ENCODE assay signal across 25 cellular contexts in genomic region chr3:42499478-42499871, GRCh38. TPM values are rescaled to one million over a fixed set of nuclear protein-coding genes. Genes with fewer than 3 reads are reported as not detected.
DNase-seq lines count a peak whose midpoint lies in the region; ATAC-seq and TF ChIP-seq lines count a peak whose summit lies in the region.
"Had no signal": no experiment of that assay in that cellular context is flagged by ENCODE, and none has a peak within 500 bp of the region (broad histone marks: within the 10 kb centered on the region; RNA-seq: fewer than 3 reads in every experiment).

No MANE protein-coding gene starts in this region.

- H3K56ac ChIP-seq in H9 (ENCODE audit: insufficient read length, low read depth, low read length), result no peak overlapping the region

- no peak for TF ChIP-seq EP300 in sigmoid colon (IDR thresholded peaks at IDR 0.05)

- no peak overlapping the region for H2BK12ac ChIP-seq in H9 (ENCODE audit: insufficient read length, low read depth, low read length)

- no peak for TF ChIP-seq CTCF in CD4-positive, alpha-beta T cell (IDR thresholded peaks at IDR 0.05)
- TF ChIP-seq CTCF in H9 (conservative IDR thresholded peaks at IDR 0.05) (no peak), endodermal cell (conservative IDR thresholded peaks at IDR 0.05) (no peak), sigmoid colon (IDR thresholded peaks at IDR 0.05) (no peak), MM.1S (IDR thresholded peaks at IDR 0.05; ENCODE audit: low read length) (no peak)

- H2BK15ac ChIP-seq in H9 (ENCODE audit: low read depth, low read length), result no peak overlapping the region

- H3K27me3 ChIP-seq in CD4-positive, alpha-beta T cell (ENCODE audit: control insufficient read depth, insufficient read depth, low read length), result peaks cover 10% of the 10 kb centered on the region
- peaks cover 20% of the 10 kb centered on the region; the same call in 1 of the 2 replicates for H3K27me3 ChIP-seq in H9 (ENCODE audit: insufficient read depth, low read length)
- peaks cover 56% of the 10 kb centered on the region for H3K27me3 ChIP-seq in endodermal cell (ENCODE audit: control insufficient read depth, insufficient read depth, low read length, poor library complexity, severe bottlenecking)
- H3K27me3 ChIP-seq in sigmoid colon, result peaks cover 8 to 41% (median 37%) of the 10 kb centered on the region in 3 donors
- peaks cover 11% of the 10 kb centered on the region; the same call in 1 of the 2 replicates for H3K27me3 ChIP-seq in MM.1S (replicated peaks; ENCODE audit: insufficient read depth, low read length)
- H3K27me3 ChIP-seq: ascending aorta, testis had no signal

- H4K91ac ChIP-seq in H9 (ENCODE audit: insufficient read length, low read depth, low read length), result no peak overlapping the region

- no peaks in the 10 kb centered on the region for H3K4me1 ChIP-seq in H9 (ENCODE audit: insufficient read depth, low read length)
- peaks cover 5% of the 10 kb centered on the region for H3K4me1 ChIP-seq in endodermal cell (ENCODE audit: control insufficient read depth, insufficient read depth, low read length)
- H3K4me1 ChIP-seq in sigmoid colon, result peaks cover 0 to 22% (median 19%) of the 10 kb centered on the region in 4 donors
- H3K4me1 ChIP-seq in MM.1S (ENCODE audit: low read length), result peaks cover 8% of the 10 kb centered on the region; the same call in 1 of the 2 replicates

- TF ChIP-seq POLR2A in sigmoid colon (IDR thresholded peaks at IDR 0.05), result no peak

- H3K79me2 ChIP-seq in H9 (ENCODE audit: insufficient read depth, low read length) (no peaks in the 10 kb centered on the region), MM.1S (ENCODE audit: low read length) (no peaks in the 10 kb centered on the region)

- H3K27ac ChIP-seq in CD4-positive, alpha-beta T cell (ENCODE audit: low read depth, low read length), result no peak overlapping the region
- H3K27ac ChIP-seq in H9 (ENCODE audit: insufficient read length, low read depth, low read length), result no peak overlapping the region
- H3K27ac ChIP-seq in endodermal cell (ENCODE audit: low read depth, low read length), result no peak overlapping the region
- H3K27ac ChIP-seq in sigmoid colon, result no peak overlapping the region
- no peak overlapping the region for H3K27ac ChIP-seq in MM.1S (ENCODE audit: low read length)
- H3K27ac ChIP-seq: ascending aorta, epithelial cell of prostate, neutrophil, testis had no signal

- H3K9me3 ChIP-seq in CD4-positive, alpha-beta T cell (ENCODE audit: control insufficient read depth, low read length), result no peaks in the 10 kb centered on the region
- H3K9me3 ChIP-seq in H9 (ENCODE audit: control insufficient read depth, low read depth, low read length), result no peaks in the 10 kb centered on the region
- H3K9me3 ChIP-seq in endodermal cell (ENCODE audit: control insufficient read depth, low read length), result no peaks in the 10 kb centered on the region
- H3K9me3 ChIP-seq in sigmoid colon, result no peaks in the 10 kb centered on the region
- H3K9me3 ChIP-seq in MM.1S (replicated peaks; ENCODE audit: insufficient read depth, low read length), result no peaks in the 10 kb centered on the region
- H3K9me3 ChIP-seq: ascending aorta, neutrophil, testis had no signal

- CTCF ChIA-PET in CD4-positive, alpha-beta T cell (lab: Charles Lee), result no interaction called here

- H3T11ph ChIP-seq in H9 (ENCODE audit: low read length), result no peak overlapping the region

- no peak overlapping the region for H3K18ac ChIP-seq in H9 (ENCODE audit: insufficient read length, low read depth, low read length)

- no peak overlapping the region for H3K27ac Mint-ChIP-seq in CD4-positive, alpha-beta T cell
- H3K27ac Mint-ChIP-seq in H9, result no peak overlapping the region
- no peak overlapping the region for H3K27ac Mint-ChIP-seq in endodermal cell
- H3K27ac Mint-ChIP-seq: activated CD8-positive, alpha-beta T cell treated with anti-CD3 and anti-CD28 coated beads for 36 hours; activated naive CD4-positive, alpha-beta T cell treated with anti-CD3 and anti-CD28 coated beads, Interleukin-2, amount 50 U/mL, for 24 hours; CD8-positive, alpha-beta T cell had no signal

- intact Hi-C loops in CD4-positive, alpha-beta T cell (cut with DNase I, micrococcal nuclease), result no loop called here
- intact Hi-C loops in sigmoid colon (cut with DNase I), result no loop called here

- H3K4me2 ChIP-seq in H9 (ENCODE audit: insufficient read depth, insufficient read length, low read length), result no peak overlapping the region
- H3K4me2 ChIP-seq in MM.1S (ENCODE audit: low read depth, low read length), result no peak overlapping the region
- H3K4me2 ChIP-seq: smooth muscle cell had no signal

- peaks cover 5% of the 10 kb centered on the region for H3K36me3 Mint-ChIP-seq in CD4-positive, alpha-beta T cell (ENCODE audit: low read depth)
- no peaks in the 10 kb centered on the region for H3K36me3 Mint-ChIP-seq in H9 (ENCODE audit: insufficient read depth in 1 of 3, low read depth in 3 of 3)
- no peaks in the 10 kb centered on the region for H3K36me3 Mint-ChIP-seq in endodermal cell (ENCODE audit: low read depth)
- H3K36me3 Mint-ChIP-seq: activated naive CD4-positive, alpha-beta T cell treated with anti-CD3 and anti-CD28 coated beads, Interleukin-2, amount 50 U/mL, for 24 hours had no signal

- peaks cover 22% of the 10 kb centered on the region for H3K27me3 Mint-ChIP-seq in CD4-positive, alpha-beta T cell
- H3K27me3 Mint-ChIP-seq in H9 (ENCODE audit: low read depth) (peaks cover 67% of the 10 kb centered on the region), endodermal cell (ENCODE audit: insufficient read depth) (peaks cover 57% of the 10 kb centered on the region)

- H3K36me3 ChIP-seq in endodermal cell (ENCODE audit: control insufficient read depth, insufficient read depth, low read length) (no peaks in the 10 kb centered on the region), sigmoid colon (no peaks in the 10 kb centered on the region), MM.1S (replicated peaks; ENCODE audit: insufficient read depth, low read length) (no peaks in the 10 kb centered on the region; the same call in 1 of the 2 replicates)
- H3K36me3 ChIP-seq: ascending aorta, neutrophil had no signal

- peaks cover 33% of the 10 kb centered on the region for H3K4me1 Mint-ChIP-seq in CD4-positive, alpha-beta T cell (ENCODE audit: low read depth)
- H3K4me1 Mint-ChIP-seq in H9, result peaks cover 37 to 51% of the 10 kb centered on the region in 2 experiments
- peaks cover 26% of the 10 kb centered on the region for H3K4me1 Mint-ChIP-seq in endodermal cell

- no peak overlapping the region for H4K8ac ChIP-seq in H9 (replicated peaks; ENCODE audit: insufficient read length, low read depth, low read length)

- no peak overlapping the region for H3K23ac ChIP-seq in H9 (ENCODE audit: insufficient read length, low read depth, low read length)

- no CpG with 5 or more reads among the region's 3 CpGs for WGBS in H9 (ENCODE audit: extremely low coverage, insufficient read length, low lambda C conversion rate)
- WGBS in endodermal cell (ENCODE audit: insufficient coverage in 1 of 2, insufficient read length in 1 of 2), 2 experiments, result 83 to 100% methylated on average over 2 to 3 of the region's 3 CpGs
- WGBS in sigmoid colon, 2 donors, result 87 to 90% methylated on average over 3 of the region's 3 CpGs

- H2BK5ac ChIP-seq in H9 (ENCODE audit: insufficient read length, low read length), result no peak overlapping the region

- POLR2A ChIA-PET in CD4-positive, alpha-beta T cell (lab: Charles Lee), result no interaction called here

- no peak overlapping the region for H3K9ac ChIP-seq in H9 (ENCODE audit: extremely low read depth, insufficient read length, low read length)
- no peak overlapping the region for H3K9ac ChIP-seq in endodermal cell (ENCODE audit: extremely low read depth, low read length, poor library complexity, severe bottlenecking)
- H3K9ac ChIP-seq in MM.1S (ENCODE audit: low read length), result no peak overlapping the region

- H3K9me3 Mint-ChIP-seq in CD4-positive, alpha-beta T cell, result no peaks in the 10 kb centered on the region
- no peaks in the 10 kb centered on the region for H3K9me3 Mint-ChIP-seq in H9
- H3K9me3 Mint-ChIP-seq in endodermal cell, result no peaks in the 10 kb centered on the region
- H3K9me3 Mint-ChIP-seq: activated CD8-positive, alpha-beta T cell treated with anti-CD3 and anti-CD28 coated beads for 36 hours; activated naive CD4-positive, alpha-beta T cell treated with anti-CD3 and anti-CD28 coated beads, Interleukin-2, amount 50 U/mL, for 24 hours; CD8-positive, alpha-beta T cell; central memory CD8-positive, alpha-beta T cell had no signal

- H4K5ac ChIP-seq in H9 (ENCODE audit: insufficient read length, low read depth, low read length), result no peak overlapping the region

- ATAC-seq in CD4-positive, alpha-beta T cell (ENCODE audit: poor library complexity), result no peak
- ATAC-seq: activated CD8-positive, alpha-beta T cell treated with anti-CD3 and anti-CD28 coated beads for 36 hours; CD8-positive, alpha-beta T cell; PC-3 had no signal

- no peak overlapping the region for H3K4me3 ChIP-seq in endodermal cell (ENCODE audit: low read length)
- no peak overlapping the region for H3K4me3 ChIP-seq in sigmoid colon
- H3K4me3 ChIP-seq in MM.1S (ENCODE audit: low read length), result no peak overlapping the region
- H3K4me3 ChIP-seq: ascending aorta, smooth muscle cell, testis had no signal

- no peak overlapping the region for H2BK20ac ChIP-seq in H9 (ENCODE audit: low read depth, low read length, poor library complexity, severe bottlenecking)

- H3K4me3 Mint-ChIP-seq in CD4-positive, alpha-beta T cell, result peak overlapping the region; percentile 57
- H3K4me3 Mint-ChIP-seq in H9 (no peak overlapping the region), endodermal cell (no peak overlapping the region)
- H3K4me3 Mint-ChIP-seq: activated CD8-positive, alpha-beta T cell treated with anti-CD3 and anti-CD28 coated beads for 36 hours; activated naive CD4-positive, alpha-beta T cell treated with anti-CD3 and anti-CD28 coated beads, Interleukin-2, amount 50 U/mL, for 24 hours; CD8-positive, alpha-beta T cell; central memory CD8-positive, alpha-beta T cell had no signal

- no peak overlapping the region for H2AK5ac ChIP-seq in H9 (ENCODE audit: insufficient read length, low read length)

- no peaks in the 10 kb centered on the region for H3F3A ChIP-seq in MM.1S (ENCODE audit: insufficient read depth, low read length)

- H2AFZ ChIP-seq in H9 (ENCODE audit: low read length) (no peak overlapping the region), MM.1S (ENCODE audit: low read length) (no peak overlapping the region)

- no peaks in the 10 kb centered on the region for H3K9me2 ChIP-seq in MM.1S (replicated peaks; ENCODE audit: insufficient read depth, low read length)

- H4K20me1 ChIP-seq in H9 (ENCODE audit: control insufficient read depth, insufficient read depth, insufficient read length) (no peaks in the 10 kb centered on the region), MM.1S (ENCODE audit: insufficient read depth, low read length) (no peaks in the 10 kb centered on the region)

- H3K79me1 ChIP-seq in H9 (ENCODE audit: insufficient read depth, low read depth, low read length, poor library complexity, severe bottlenecking), result no peaks in the 10 kb centered on the region

- no peak overlapping the region for H2BK120ac ChIP-seq in H9 (ENCODE audit: low read depth, low read length, poor library complexity, severe bottlenecking)

- peaks cover 18% of the 10 kb centered on the region for H3K23me2 ChIP-seq in H9 (ENCODE audit: insufficient read length, low read depth, low read length, poor library complexity, severe bottlenecking)

- no peak overlapping the region for H3K14ac ChIP-seq in H9 (ENCODE audit: insufficient read depth, low read length)

- no peak overlapping the region for H3K4ac ChIP-seq in H9 (ENCODE audit: low read depth, low read length)

- peak in 1 of 10 experiments; percentile 7 for DNase-seq in CD4-positive, alpha-beta T cell
- DNase-seq in H9, result peak; percentile 17
- peak; percentile 32 for DNase-seq in endodermal cell
- peak; percentile 44 for DNase-seq in sigmoid colon
- no peak for DNase-seq in D341Med (ENCODE audit: low spot score)
- no peak for DNase-seq in MM.1S
- no peak for DNase-seq in HK-2 (ENCODE audit: unreplicated experiment)
- DNase-seq: activated CD4-positive, CD25-positive, alpha-beta regulatory T cell; GOT3; KBM-7; mammary epithelial cell; NCI-H1436 treated with DMSO at 0.1 percent for 48 hours; NCI-H510A treated with DMSO at 0.1 percent for 48 hours; PC-3; Right ventricle myocardium superior; T-helper 9 cell had no signal

RNA-seq across cellular contexts. Expression of gene VIPR1, which starts 3.0 kb away (rescaled TPM):
- 10 to 100 TPM; 66.8 to 67.6 TPM for total RNA-seq in CD4-positive, alpha-beta T cell
- total RNA-seq in H9 (2021) (6.3 and 6.5 TPM in 2 replicates), endodermal cell (10 to 100 TPM; 12.9 to 14.7 TPM), sigmoid colon (1 to 10 TPM; 2.6 to 9.6 (median 5.8) TPM)
- 2.2 TPM for polyA plus RNA-seq in endodermal cell (2013, experiment 1 of 2)
- 1.4 TPM for polyA plus RNA-seq in endodermal cell (2013, experiment 2 of 2)
- polyA plus RNA-seq in sigmoid colon, result 10 to 100 TPM; 24.5 to 50.6 (median 43.8) TPM

Comparison
In these comparisons a context has a peak if more than half of its experiments do, and no peak if none do; other contexts are left out.
1. DNase-seq: peak in H9 (single experiment), endodermal cell (single experiment) and sigmoid colon (single experiment); none in D341Med (single experiment), MM.1S (single experiment) and HK-2 (single experiment).